In genomic region chr10:93703066-93703465, GRCh38 we compare ENCODE assay signal across 9 cellular contexts. TPM values are rescaled to one million over a fixed set of nuclear protein-coding genes. Genes with fewer than 3 reads are reported as not detected.
DNase-seq lines count a peak whose midpoint lies in the region; ATAC-seq, FAIRE-seq and TF ChIP-seq lines count a peak whose summit lies in the region.
"Had no signal": no experiment of that assay in that cellular context is flagged by ENCODE, and none has a peak within 500 bp of the region (broad histone marks: within the 10 kb centered on the region; RNA-seq: fewer than 3 reads in every experiment).

No MANE protein-coding gene starts in this region.

- peak overlapping the region; percentile 81 for H3K4me3 ChIP-seq in iPS-15b (ENCODE audit: low read depth, low read length)
- H3K4me3 ChIP-seq in thymus (ENCODE audit: low read length), result peak overlapping the region; percentile 83

- peak; percentile 3 for ATAC-seq in HG03139 (IDR thresholded peaks at IDR 0.05; ENCODE audit: unreplicated experiment)

- H3K9ac ChIP-seq in iPS-15b (ENCODE audit: low read depth, low read length), result peak overlapping the region; percentile 95

- H3K4me3 Mint-ChIP-seq in T-helper 2 cell treated with Interferon-gamma antibody and Interleukin-4, amounts not matched to agents 5 μg/mL and 100 μg/mL, for 36 hours, result no peak overlapping the region
- no peak overlapping the region for H3K4me3 Mint-ChIP-seq in endothelial cell (ENCODE audit: unreplicated experiment)

- no peak overlapping the region for H3K27ac Mint-ChIP-seq in T-helper 2 cell treated with Interferon-gamma antibody and Interleukin-4, amounts not matched to agents 5 μg/mL and 100 μg/mL, for 36 hours
- H3K27ac Mint-ChIP-seq in endothelial cell (ENCODE audit: unreplicated experiment), result no peak overlapping the region

- H3K36me3 Mint-ChIP-seq in T-helper 2 cell treated with Interferon-gamma antibody and Interleukin-4, amounts not matched to agents 5 μg/mL and 100 μg/mL, for 36 hours (ENCODE audit: low read depth), result peaks cover 4% of the 10 kb centered on the region
- no peaks in the 10 kb centered on the region for H3K36me3 Mint-ChIP-seq in endothelial cell (ENCODE audit: low read depth, unreplicated experiment)

- H3K4me1 ChIP-seq in iPS-15b (ENCODE audit: control insufficient read depth, insufficient read depth, low read length) (peaks cover 3% of the 10 kb centered on the region), thymus (ENCODE audit: control insufficient read depth, insufficient read depth, low read length) (peaks cover 5% of the 10 kb centered on the region)

- WGBS in thymus, result 1% methylated on average over 12 of the region's 12 CpGs

- no peaks in the 10 kb centered on the region for H3K9me3 Mint-ChIP-seq in T-helper 2 cell treated with Interferon-gamma antibody and Interleukin-4, amounts not matched to agents 5 μg/mL and 100 μg/mL, for 36 hours
- no peaks in the 10 kb centered on the region for H3K9me3 Mint-ChIP-seq in endothelial cell (ENCODE audit: unreplicated experiment)

- H3K27me3 ChIP-seq in iPS-15b (ENCODE audit: control insufficient read depth, insufficient read depth, low read length) (no peaks in the 10 kb centered on the region), thymus (ENCODE audit: control insufficient read depth, insufficient read depth) (no peaks in the 10 kb centered on the region)

- H3K36me3 ChIP-seq in iPS-15b (ENCODE audit: control insufficient read depth, insufficient read depth, low read length) (no peaks in the 10 kb centered on the region), thymus (ENCODE audit: control insufficient read depth, insufficient read depth) (no peaks in the 10 kb centered on the region)

- TF ChIP-seq CTCF in VCaP (conservative IDR thresholded peaks at IDR 0.05) (no peak), endothelial cell (IDR thresholded peaks at IDR 0.05; ENCODE audit: unreplicated experiment) (no peak)

- TF ChIP-seq POLR2A in GM12891 (IDR thresholded peaks at IDR 0.05; ENCODE audit: low read depth, low read length), result no peak

- no peaks in the 10 kb centered on the region for H3K9me3 ChIP-seq in iPS-15b (ENCODE audit: control insufficient read depth, insufficient read depth, low read length)
- H3K9me3 ChIP-seq in thymus (ENCODE audit: control insufficient read depth), result no peaks in the 10 kb centered on the region

- H3K27ac ChIP-seq in VCaP, result peak overlapping the region; percentile 96
- H3K27ac ChIP-seq in thymus (ENCODE audit: low read depth), result no peak overlapping the region

- in situ Hi-C loops in ACHN (cut with HindIII; ENCODE audit: low pct_ligation_motif_present, low pct_unique_long_range_greater_than_20kb, low sequenced_read_pairs), result no loop called here

- peaks cover 9% of the 10 kb centered on the region for H3K4me1 Mint-ChIP-seq in T-helper 2 cell treated with Interferon-gamma antibody and Interleukin-4, amounts not matched to agents 5 μg/mL and 100 μg/mL, for 36 hours (ENCODE audit: low read depth)
- peaks cover 9% of the 10 kb centered on the region for H3K4me1 Mint-ChIP-seq in endothelial cell (ENCODE audit: unreplicated experiment)

- no peaks in the 10 kb centered on the region for H3K27me3 Mint-ChIP-seq in T-helper 2 cell treated with Interferon-gamma antibody and Interleukin-4, amounts not matched to agents 5 μg/mL and 100 μg/mL, for 36 hours (ENCODE audit: low read depth)
- no peaks in the 10 kb centered on the region for H3K27me3 Mint-ChIP-seq in endothelial cell (ENCODE audit: unreplicated experiment)

- peak; percentile 40 for FAIRE-seq in GM12891 (lab: Jason Lieb, UNC)
- FAIRE-seq: TTC549 had no signal

- DNase-seq in GM12891 (ENCODE audit: insufficient read length, low spot score), result no peak
- DNase-seq in ACHN, result no peak
- DNase-seq in T-helper 2 cell treated with Interferon-gamma antibody and Interleukin-4, amounts not matched to agents 5 μg/mL and 100 μg/mL, for 36 hours (ENCODE audit: low spot score), result no peak
- DNase-seq in endothelial cell (ENCODE audit: low spot score), result no peak

TF ChIP-seq in GM12891, 5 proteins besides CTCF, POLR2A, EP300 and RAD21:
- TF ChIP-seq PAX5 (IDR thresholded peaks at IDR 0.05; ENCODE audit: insufficient read depth, low read length, severe bottlenecking) (no peak), POLR2AphosphoS5 (IDR thresholded peaks at IDR 0.05; ENCODE audit: low read depth, low read length) (no peak), TAF1 (IDR thresholded peaks at IDR 0.05; ENCODE audit: low read depth, low read length) (no peak), POU2F2 (IDR thresholded peaks at IDR 0.05; ENCODE audit: low read depth, low read length) (no peak), SPI1 (IDR thresholded peaks at IDR 0.05; ENCODE audit: low read depth, low read length) (no peak)
TF ChIP-seq in GM12891: peak in this region for 0.

RNA-seq across cellular contexts. Expression of gene FRA10AC1, which starts 0.7 kb away (rescaled TPM):
- polyA plus RNA-seq in GM12891 (2012; ENCODE audit: low read depth, missing spikeins), result 12.3 TPM
- polyA plus RNA-seq in thymus, result 20.7 TPM
- 14.6 TPM for total RNA-seq in endothelial cell (ENCODE audit: unreplicated experiment)

RNA-seq across cellular contexts. Expression of gene LGI1, which starts 54.7 kb away (rescaled TPM):
- polyA plus RNA-seq in GM12891 (2012; ENCODE audit: low read depth, missing spikeins), result not detected
- 0.18 TPM for polyA plus RNA-seq in thymus
- total RNA-seq in endothelial cell (ENCODE audit: unreplicated experiment), result 0.26 TPM
